8 cellular contexts compared by ENCODE assay signal in genomic region chr19:1491114-1491848, GRCh38. TPM values are rescaled to one million over a fixed set of nuclear protein-coding genes. Genes with fewer than 3 reads are reported as not detected.
DNase-seq lines count a peak whose midpoint lies in the region; ATAC-seq and TF ChIP-seq lines count a peak whose summit lies in the region.

REEP6 (plus strand) TSS chr19:1491181; CDS start chr19:1491270, 89 bp downstream.

- H3K9ac ChIP-seq in mucosa of stomach (ENCODE audit: low read length): peak within 1 kb of the TSS; percentile 74

- DNase-seq in A673 (ENCODE audit: low spot score) (no peak), HT-29 (ENCODE audit: low spot score) (no peak), cardiac fibroblast (ENCODE audit: low read depth in 2 of 2) (no peak), NCI-H1092 (lab: John Stamatoyannopoulos, UW) (no peak), NCI-H345 (lab: John Stamatoyannopoulos, UW) (no peak), globus pallidus (ENCODE audit: low spot score) (no peak)

- no peaks in the 10 kb centered on the region for H3K27me3 ChIP-seq in A673 (replicated peaks; ENCODE audit: insufficient read depth, low read depth, low read length, poor library complexity)
- H3K27me3 ChIP-seq in mucosa of stomach (ENCODE audit: control insufficient read depth, insufficient read depth, low read length): peaks cover 9% of the 10 kb centered on the region

- no peak for ATAC-seq in GM18498 (IDR thresholded peaks at IDR 0.05; ENCODE audit: unreplicated experiment)

- peak within 1 kb of the TSS; percentile 83 for H3K27ac ChIP-seq in A673 (ENCODE audit: low read depth, low read length, poor library complexity, severe bottlenecking)

- H3K4me3 ChIP-seq in A673 (ENCODE audit: low read depth, low read length, poor library complexity, severe bottlenecking) (peak within 1 kb of the TSS; percentile 56), cardiac fibroblast (replicated peaks in 1 of 2; ENCODE audit: low read depth in 2 of 2, low read length in 2 of 2) (peak within 1 kb of the TSS; percentile 56 to 60), mucosa of stomach (ENCODE audit: low read length) (peak within 1 kb of the TSS; percentile 47)

- POLR2A ChIA-PET in A673 (lab: Charles Lee; ENCODE audit: low non-redundant PET): interaction anchor here (0.7 kb wide), 2 partner anchors 41 to 77 kb away, joined by 6 to 13 read pairs; no protein-coding TSS in a partner anchor

- H3K9me3 ChIP-seq in A673 (ENCODE audit: low read depth, low read length, poor library complexity, severe bottlenecking) (no peaks in the 10 kb centered on the region), mucosa of stomach (ENCODE audit: control insufficient read depth, low read length) (no peaks in the 10 kb centered on the region)

- CTCF ChIA-PET in A673 (lab: Charles Lee): interaction anchor here (0.6 to 1.0 kb wide), 4 partner anchors 37 to 181 kb away, joined by 3 to 19 read pairs (median 5); no protein-coding TSS in a partner anchor

- intact Hi-C loops in A673 (cut with micrococcal nuclease; ENCODE audit: unreplicated experiment): no loop called here

- BruUV-seq in A673 (replicated peaks; lab: Mats Ljungman, UMichigan): no TSS peak

- TF ChIP-seq CTCF in A673 (conservative IDR thresholded peaks at IDR 0.05; ENCODE audit: low read depth, low read length) (no peak), cardiac fibroblast (IDR thresholded peaks at IDR 0.05; ENCODE audit: low read depth, low read length) (no peak)

- H3K4me1 ChIP-seq in A673 (ENCODE audit: insufficient read depth, low read length, poor library complexity, severe bottlenecking) (peaks cover 11% of the 10 kb centered on the region), mucosa of stomach (ENCODE audit: control insufficient read depth, insufficient read depth, low read length) (peaks cover 16% of the 10 kb centered on the region)

- H3K36me3 ChIP-seq in A673 (ENCODE audit: insufficient read depth, low read length, poor library complexity, severe bottlenecking) (no peaks in the 10 kb centered on the region), mucosa of stomach (ENCODE audit: control insufficient read depth, insufficient read depth, low read length) (no peaks in the 10 kb centered on the region)

RNA-seq across cellular contexts. Expression of gene REEP6, which starts in this region (rescaled TPM):
- total RNA-seq in A673 (2021): 4.7 and 6.8 TPM in 2 replicates
- 23.1 and 26.6 TPM in 2 replicates for total RNA-seq in HT-29 (2014; rRNA removed; shearing (Covaris generic))
